ENCODE assay signal across 22 cellular contexts in the genomic region with DNA sequence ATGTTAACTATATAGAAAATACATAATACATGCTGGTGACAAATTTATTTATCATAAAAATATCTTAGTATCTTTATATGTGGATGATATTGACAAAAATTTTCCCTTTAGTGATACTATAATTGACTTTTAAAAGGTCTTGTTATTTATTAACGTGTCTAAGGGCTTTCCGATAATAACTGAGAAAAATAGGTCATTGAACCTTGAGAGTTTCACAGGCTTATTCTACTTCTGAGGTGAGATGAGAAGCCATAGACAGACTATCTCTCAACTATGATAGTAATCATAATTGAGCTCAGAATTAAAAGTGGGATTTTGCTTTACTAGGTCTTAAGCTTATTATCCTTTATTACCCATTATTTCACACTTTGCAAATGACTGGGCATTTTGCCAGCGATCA.
"Had no signal": no experiment of that assay in that cellular context is flagged by ENCODE, and none has a peak within 500 bp of the region (broad histone marks: within the 10 kb centered on the region; RNA-seq: fewer than 3 reads in every experiment).

No MANE protein-coding gene starts in this region.

- DNase-seq: activated CD4-positive, alpha-beta T cell treated with anti-CD3 and anti-CD28 coated beads for 48 hours; activated CD4-positive, alpha-beta T cell treated with anti-CD3 and anti-CD28 coated beads, Interleukin-2, amount 50 U/mL, for 4 hours; activated CD4-positive, CD25-positive, alpha-beta regulatory T cell treated with anti-CD3 and anti-CD28 coated beads, Interleukin-2, amount 50 U/mL, for 72 hours; activated CD8-positive, alpha-beta memory T cell treated with anti-CD3 and anti-CD28 coated beads, Interleukin-2, amount 50 U/mL, for 48 hours; activated CD8-positive, alpha-beta T cell treated with anti-CD3 and anti-CD28 coated beads, Interleukin-2, amount 10 ng/mL, durations not matched to agents 7 days and 5 days; activated naive CD4-positive, alpha-beta T cell treated with anti-CD3 and anti-CD28 coated beads, Interleukin-2, amount 50 U/mL, for 16 hours; activated naive CD8-positive, alpha-beta T cell treated with anti-CD3 and anti-CD28 coated beads, Interleukin-2, amount 10 ng/mL, durations not matched to agents 7 days and 5 days; activated T-cell treated with anti-CD3 and anti-CD28 coated beads, Interleukin-2, amount 50 U/mL, for 1 hour; adrenal gland; anterior cingulate cortex; caudate nucleus; Kasumi-1; KBM-7; NCI-H1048; NCI-H1436 treated with DMSO at 0.1 percent for 48 hours; NCI-H1930; NCI-H2107; NCI-H510A treated with DMSO at 0.1 percent for 48 hours; NCI-H774; PC-3; SHP77 had no signal

- ATAC-seq: activated CD8-positive, alpha-beta T cell treated with anti-CD3 and anti-CD28 coated beads, Interleukin-2, amount 10 ng/mL, durations not matched to agents 7 days and 5 days; PC-3; WTC11 had no signal
